In the genomic region with DNA sequence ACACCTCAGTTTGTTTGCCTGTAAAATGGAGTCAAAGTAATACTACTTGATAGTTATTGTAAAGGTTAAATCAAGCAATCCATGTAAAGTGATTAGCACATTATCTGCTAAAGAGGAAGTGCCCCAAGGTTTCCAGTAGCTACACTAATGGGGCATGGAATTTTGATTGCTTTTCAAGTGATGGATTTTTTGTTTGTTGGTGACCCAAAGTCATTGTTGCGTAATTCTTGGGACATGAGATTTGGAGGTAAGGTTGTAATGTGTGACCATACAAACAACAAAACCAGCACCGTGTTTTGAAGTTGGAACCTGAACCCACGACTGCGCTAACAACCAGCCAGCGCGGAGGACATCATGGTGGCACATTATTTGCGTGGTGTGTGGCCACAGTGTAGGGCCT, we compare ENCODE assay signal across 35 cellular contexts. TPM values are rescaled to one million over a fixed set of nuclear protein-coding genes. Genes with fewer than 3 reads are reported as not detected.
"Had no signal": no experiment of that assay in that cellular context is flagged by ENCODE, and none has a peak within 500 bp of the region (broad histone marks: within the 10 kb centered on the region; RNA-seq: fewer than 3 reads in every experiment).

No MANE protein-coding gene starts in this region.

- H3K27ac ChIP-seq: brain microvascular endothelial cell, esophagus muscularis mucosa, foreskin keratinocyte, gastrocnemius medialis, heart left ventricle, VCaP had no signal

- H3K27me3 ChIP-seq: brain microvascular endothelial cell, esophagus muscularis mucosa, foreskin keratinocyte, gastrocnemius medialis, heart left ventricle had no signal

- H3K9me3 ChIP-seq: esophagus muscularis mucosa, gastrocnemius medialis, heart left ventricle had no signal

- H3K36me3 ChIP-seq: brain microvascular endothelial cell, esophagus muscularis mucosa, gastrocnemius medialis, heart left ventricle had no signal

- DNase-seq: activated CD4-positive, alpha-beta T cell treated with anti-CD3 and anti-CD28 coated beads for 1 hour; activated CD4-positive, alpha-beta T cell treated with anti-CD3 and anti-CD28 coated beads for 4 hours; activated CD4-positive, alpha-beta T cell treated with anti-CD3 and anti-CD28 coated beads, Interleukin-2, amount 50 U/mL, for 1 hour; activated CD4-positive, alpha-beta T cell treated with anti-CD3 and anti-CD28 coated beads, Interleukin-2, amount 50 U/mL, for 48 hours; activated CD8-positive, alpha-beta memory T cell treated with anti-CD3 and anti-CD28 coated beads for 24 hours; activated CD8-positive, alpha-beta T cell treated with anti-CD3 and anti-CD28 coated beads for 36 hours; activated effector memory CD4-positive, alpha-beta T cell treated with Interleukin-2 at 50 U/mL for 16 hours; activated gamma-delta T cell treated with Interleukin-2 at 50 U/mL for 16 hours; activated naive CD4-positive, alpha-beta T cell treated with anti-CD3 and anti-CD28 coated beads, Interleukin-2, amount 50 U/mL, for 16 hours; activated naive CD4-positive, alpha-beta T cell treated with Interleukin-2 at 50 U/mL for 16 hours; activated T-cell treated with anti-CD3 and anti-CD28 coated beads, Interleukin-2, amount 50 U/mL, for 4 hours; amniotic stem cell; anterior cingulate cortex; brain microvascular endothelial cell; caudate nucleus; cortex of kidney; dermis blood vessel endothelial cell; effector CD4-positive, alpha-beta T cell; effector memory CD8-positive, alpha-beta T cell; erythroblast; foreskin keratinocyte; gastrocnemius medialis; glutamatergic neuron; heart left ventricle; T-helper 2 cell had no signal

- H3K27ac Mint-ChIP-seq: activated CD8-positive, alpha-beta T cell treated with anti-CD3 and anti-CD28 coated beads for 36 hours; activated naive CD8-positive, alpha-beta T cell; activated T-helper 17 cell treated with anti-CD3 and anti-CD28 coated beads, Interleukin-2, amount 50 U/mL, for 72 hours; effector memory CD8-positive, alpha-beta T cell; WTC11 had no signal

- H3K4me3 Mint-ChIP-seq: activated CD8-positive, alpha-beta T cell treated with anti-CD3 and anti-CD28 coated beads for 36 hours; activated naive CD8-positive, alpha-beta T cell; activated T-cell treated with anti-CD3 and anti-CD28 coated beads, Interleukin-2, amount 50 U/mL, for 4 hours; activated T-helper 17 cell treated with anti-CD3 and anti-CD28 coated beads, Interleukin-2, amount 50 U/mL, for 72 hours; effector memory CD8-positive, alpha-beta T cell; WTC11 had no signal

- H3K4me1 Mint-ChIP-seq: activated T-helper 17 cell treated with anti-CD3 and anti-CD28 coated beads, Interleukin-2, amount 50 U/mL, for 72 hours had no signal

- FAIRE-seq: astrocyte, colon, TTC549 had no signal

- H3K9me3 Mint-ChIP-seq: activated CD8-positive, alpha-beta T cell treated with anti-CD3 and anti-CD28 coated beads for 36 hours; activated T-cell treated with anti-CD3 and anti-CD28 coated beads, Interleukin-2, amount 50 U/mL, for 4 hours; WTC11 had no signal

- H3K36me3 Mint-ChIP-seq: activated naive CD8-positive, alpha-beta T cell had no signal

- H3K4me3 ChIP-seq: esophagus muscularis mucosa, gastrocnemius medialis, heart left ventricle had no signal

- H3K4me1 ChIP-seq: esophagus muscularis mucosa, foreskin keratinocyte, gastrocnemius medialis had no signal

- ATAC-seq: activated CD8-positive, alpha-beta T cell treated with anti-CD3 and anti-CD28 coated beads for 36 hours; activated T-cell treated with anti-CD3 and anti-CD28 coated beads, Interleukin-2, amount 50 U/mL, for 4 hours; activated T-helper 17 cell treated with anti-CD3 and anti-CD28 coated beads, Interleukin-2, amount 50 U/mL, for 72 hours; effector memory CD8-positive, alpha-beta T cell; foreskin keratinocyte; gastrocnemius medialis; heart left ventricle; WTC11 had no signal

RNA-seq across cellular contexts. Expression of a gene that starts 22.2 kb away (rescaled TPM):
- total RNA-seq: activated CD8-positive, alpha-beta T cell treated with anti-CD3 and anti-CD28 coated beads for 36 hours; activated T-cell treated with anti-CD3 and anti-CD28 coated beads, Interleukin-2, amount 50 U/mL, for 4 hours; activated T-helper 17 cell treated with anti-CD3 and anti-CD28 coated beads, Interleukin-2, amount 50 U/mL, for 72 hours; astrocyte; chondrocyte; dermis blood vessel endothelial cell; esophagus muscularis mucosa; foreskin keratinocyte; gastrocnemius medialis; heart left ventricle had no signal
- polyA plus RNA-seq: adipose tissue, foreskin keratinocyte, heart left ventricle had no signal
